Comparison of ENCODE assay signal across 8 cellular contexts in genomic region chr16:89658221-89658879, GRCh38. TPM values are rescaled to one million over a fixed set of nuclear protein-coding genes. Genes with fewer than 3 reads are reported as not detected.
DNase-seq lines count a peak whose midpoint lies in the region; ATAC-seq and TF ChIP-seq lines count a peak whose summit lies in the region.

No MANE protein-coding gene starts in this region.

- peak overlapping the region; percentile 91 for H3K4me2 ChIP-seq in skeletal muscle satellite cell (ENCODE audit: low read length)

- no peaks in the 10 kb centered on the region for H3K27me3 ChIP-seq in CD4-positive, CD25-positive, alpha-beta regulatory T cell (ENCODE audit: control insufficient read depth, insufficient read depth, low read length)
- H3K27me3 ChIP-seq in left ventricle myocardium inferior (ENCODE audit: low read depth) = no peaks in the 10 kb centered on the region
- H3K27me3 ChIP-seq in skeletal muscle satellite cell (ENCODE audit: control insufficient read depth, insufficient read depth, low read length) = no peaks in the 10 kb centered on the region

- H3K27ac ChIP-seq in CD4-positive, CD25-positive, alpha-beta regulatory T cell (ENCODE audit: insufficient read depth, low read length, poor library complexity, severe bottlenecking) = peak overlapping the region; percentile 80
- H3K27ac ChIP-seq in left ventricle myocardium inferior (replicated peaks) = peak overlapping the region; percentile 87

- peaks cover 12% of the 10 kb centered on the region for H3K36me3 Mint-ChIP-seq in CD4-positive, CD25-positive, alpha-beta regulatory T cell
- H3K36me3 Mint-ChIP-seq in activated T-cell treated with anti-CD3 and anti-CD28 coated beads, Interleukin-2, amount 50 U/mL, for 72 hours (ENCODE audit: insufficient read depth in 2 of 2) = peaks cover 3 to 12% of the 10 kb centered on the region in 2 donors

- peak overlapping the region; percentile 48 to 92 (median 87) for H3K27ac Mint-ChIP-seq in CD4-positive, CD25-positive, alpha-beta regulatory T cell
- H3K27ac Mint-ChIP-seq in activated T-cell treated with anti-CD3 and anti-CD28 coated beads, Interleukin-2, amount 50 U/mL, for 72 hours = peak overlapping the region; percentile 24

- ATAC-seq in CD4-positive, CD25-positive, alpha-beta regulatory T cell (ENCODE audit: low read depth in 2 of 2) = no peak
- peak; percentile 10 for ATAC-seq in HG02588 (IDR thresholded peaks at IDR 0.05; ENCODE audit: unreplicated experiment)
- ATAC-seq in activated T-cell treated with anti-CD3 and anti-CD28 coated beads, Interleukin-2, amount 50 U/mL, for 72 hours (replicated peaks in 1 of 2) = peak in 1 of 2 donors; percentile 37

- TF ChIP-seq CTCF in left ventricle myocardium inferior (IDR thresholded peaks at IDR 0.05; ENCODE audit: borderline replicate concordance) = no peak

- no peaks in the 10 kb centered on the region for H3K9me3 ChIP-seq in CD4-positive, CD25-positive, alpha-beta regulatory T cell (ENCODE audit: control insufficient read depth in 2 of 2, low read length in 2 of 2)
- H3K9me3 ChIP-seq in left ventricle myocardium inferior (replicated peaks) = no peaks in the 10 kb centered on the region
- H3K9me3 ChIP-seq in skeletal muscle satellite cell (replicated peaks; ENCODE audit: low read length) = no peaks in the 10 kb centered on the region

- peak overlapping the region; percentile 95 for H3K9ac ChIP-seq in skeletal muscle satellite cell (ENCODE audit: low read depth, low read length)

- no peak for DNase-seq in CD4-positive, CD25-positive, alpha-beta regulatory T cell
- peak; percentile 33 to 51 for DNase-seq in activated T-cell treated with anti-CD3 and anti-CD28 coated beads, Interleukin-2, amount 50 U/mL, for 72 hours
- DNase-seq in left ventricle myocardium inferior (no peak), CD1c-positive myeloid dendritic cell (ENCODE audit: extremely low spot score) (no peak), SW 1271 (lab: John Stamatoyannopoulos, UW) (no peak), OCI-M2 (lab: John Stamatoyannopoulos, UW; ENCODE audit: unreplicated experiment) (no peak)

- H3K36me3 ChIP-seq in CD4-positive, CD25-positive, alpha-beta regulatory T cell (ENCODE audit: control insufficient read depth, insufficient read depth, low read length) = peaks cover 10% of the 10 kb centered on the region
- peaks cover 18% of the 10 kb centered on the region for H3K36me3 ChIP-seq in left ventricle myocardium inferior
- H3K36me3 ChIP-seq in skeletal muscle satellite cell (ENCODE audit: insufficient read depth, low read length) = peaks cover 31% of the 10 kb centered on the region

- H3K4me1 Mint-ChIP-seq in CD4-positive, CD25-positive, alpha-beta regulatory T cell = peaks cover 8 to 43% (median 15%) of the 10 kb centered on the region in 4 donors
- H3K4me1 Mint-ChIP-seq in activated T-cell treated with anti-CD3 and anti-CD28 coated beads, Interleukin-2, amount 50 U/mL, for 72 hours (ENCODE audit: low read depth) = peaks cover 40% of the 10 kb centered on the region

- H3K9me3 Mint-ChIP-seq in CD4-positive, CD25-positive, alpha-beta regulatory T cell = no peaks in the 10 kb centered on the region
- no peaks in the 10 kb centered on the region for H3K9me3 Mint-ChIP-seq in activated T-cell treated with anti-CD3 and anti-CD28 coated beads, Interleukin-2, amount 50 U/mL, for 72 hours

- peak overlapping the region; percentile 89 for H3K4me3 ChIP-seq in CD4-positive, CD25-positive, alpha-beta regulatory T cell (ENCODE audit: low read depth, low read length)
- H3K4me3 ChIP-seq in left ventricle myocardium inferior (peak overlapping the region; percentile 86), skeletal muscle satellite cell (ENCODE audit: low read length) (peak overlapping the region; percentile 97)

- peak overlapping the region; percentile 84 to 91 (median 88) for H3K4me3 Mint-ChIP-seq in CD4-positive, CD25-positive, alpha-beta regulatory T cell
- H3K4me3 Mint-ChIP-seq in activated T-cell treated with anti-CD3 and anti-CD28 coated beads, Interleukin-2, amount 50 U/mL, for 72 hours = peak overlapping the region; percentile 91 to 96

- intact Hi-C loops in left ventricle myocardium inferior (cut with micrococcal nuclease) = no loop called here

- H3K4me1 ChIP-seq in CD4-positive, CD25-positive, alpha-beta regulatory T cell (ENCODE audit: control insufficient read depth, insufficient read depth, low read length, poor library complexity, severe bottlenecking) = peaks cover 23% of the 10 kb centered on the region
- peaks cover 41% of the 10 kb centered on the region for H3K4me1 ChIP-seq in left ventricle myocardium inferior
- H3K4me1 ChIP-seq in skeletal muscle satellite cell (ENCODE audit: control insufficient read depth, insufficient read depth, low read length) = peaks cover 13% of the 10 kb centered on the region

- no peaks in the 10 kb centered on the region for H3K27me3 Mint-ChIP-seq in CD4-positive, CD25-positive, alpha-beta regulatory T cell
- no peaks in the 10 kb centered on the region for H3K27me3 Mint-ChIP-seq in activated T-cell treated with anti-CD3 and anti-CD28 coated beads, Interleukin-2, amount 50 U/mL, for 72 hours (ENCODE audit: low read depth)

RNA-seq across cellular contexts. Expression of gene SPATA33, which starts 0.7 kb away (rescaled TPM):
- total RNA-seq in CD4-positive, CD25-positive, alpha-beta regulatory T cell = 7.1 TPM
- polyA plus RNA-seq in CD4-positive, CD25-positive, alpha-beta regulatory T cell = 1 to 10 TPM; 2.0 to 4.4 (median 3.0) TPM
- 10 to 100 TPM in 1 of 2 donors, 1 to 10 TPM in 1; 10.0 to 12.1 TPM for total RNA-seq in activated T-cell treated with anti-CD3 and anti-CD28 coated beads, Interleukin-2, amount 50 U/mL, for 72 hours
- 3.6 TPM for total RNA-seq in left ventricle myocardium inferior
- 1.3 and 2.8 TPM in 2 replicates for total RNA-seq in skeletal muscle satellite cell (2012; rRNA removed)

RNA-seq across cellular contexts. Expression of gene CHMP1A, which starts 0.8 kb away (rescaled TPM):
- total RNA-seq in CD4-positive, CD25-positive, alpha-beta regulatory T cell = 110 TPM
- 100 to 1,000 TPM in 1 of 4 donors, 10 to 100 TPM in 3; 77.5 to 111 (median 87.5) TPM for polyA plus RNA-seq in CD4-positive, CD25-positive, alpha-beta regulatory T cell
- 10 to 100 TPM; 65.0 to 68.1 TPM for total RNA-seq in activated T-cell treated with anti-CD3 and anti-CD28 coated beads, Interleukin-2, amount 50 U/mL, for 72 hours
- 37.3 TPM for total RNA-seq in left ventricle myocardium inferior
- 107 and 111 TPM in 2 replicates for total RNA-seq in skeletal muscle satellite cell (2012; rRNA removed)

RNA-seq across cellular contexts. Expression of gene CDK10, which starts 28.1 kb away (rescaled TPM):
- 97.5 TPM for total RNA-seq in CD4-positive, CD25-positive, alpha-beta regulatory T cell
- 10 to 100 TPM; 20.5 to 28.0 (median 22.8) TPM for polyA plus RNA-seq in CD4-positive, CD25-positive, alpha-beta regulatory T cell
- 10 to 100 TPM; 66.6 to 83.2 TPM for total RNA-seq in activated T-cell treated with anti-CD3 and anti-CD28 coated beads, Interleukin-2, amount 50 U/mL, for 72 hours
- total RNA-seq in left ventricle myocardium inferior = 26.7 TPM
- 25.8 and 27.4 TPM in 2 replicates for total RNA-seq in skeletal muscle satellite cell (2012; rRNA removed)

RNA-seq across cellular contexts. Expression of gene SPATA2L, which starts 43.2 kb away (rescaled TPM):
- total RNA-seq in CD4-positive, CD25-positive, alpha-beta regulatory T cell = 15.6 TPM
- polyA plus RNA-seq in CD4-positive, CD25-positive, alpha-beta regulatory T cell = 1 to 10 TPM; 5.6 to 8.8 (median 8.1) TPM
- total RNA-seq in activated T-cell treated with anti-CD3 and anti-CD28 coated beads, Interleukin-2, amount 50 U/mL, for 72 hours = 1 to 10 TPM; 6.1 to 6.5 TPM
- total RNA-seq in left ventricle myocardium inferior = 2.1 TPM
- total RNA-seq in skeletal muscle satellite cell (2012; rRNA removed) = 14.2 and 18.8 TPM in 2 replicates

RNA-seq across cellular contexts. Expression of gene DPEP1, which starts 44.9 kb away (rescaled TPM):
- not detected for total RNA-seq in CD4-positive, CD25-positive, alpha-beta regulatory T cell
- polyA plus RNA-seq in CD4-positive, CD25-positive, alpha-beta regulatory T cell = not detected
- not detected for total RNA-seq in activated T-cell treated with anti-CD3 and anti-CD28 coated beads, Interleukin-2, amount 50 U/mL, for 72 hours
- not detected for total RNA-seq in left ventricle myocardium inferior
- not detected in 2 replicates for total RNA-seq in skeletal muscle satellite cell (2012; rRNA removed)

Comparison
In these comparisons a context has a peak if more than half of its experiments do, and no peak if none do; other contexts are left out.
1. DNase-seq: peak in activated T-cell treated with anti-CD3 and anti-CD28 coated beads, Interleukin-2, amount 50 U/mL, for 72 hours (2 of 2); none in CD4-positive, CD25-positive, alpha-beta regulatory T cell (0 of 3), left ventricle myocardium inferior (single experiment), CD1c-positive myeloid dendritic cell (single experiment), SW 1271 (0 of 2) and OCI-M2 (single experiment).
2. Peak in every context shown above with its lines, with median percentiles within 50 percentile points of each other: H3K4me3 ChIP-seq.